Comparison of ENCODE assay signal across 9 cellular contexts in genomic region chr9:105901514-105902109, GRCh38.
DNase-seq lines count a peak whose midpoint lies in the region; ATAC-seq lines count a peak whose summit lies in the region.
"Had no signal": no experiment of that assay in that cellular context is flagged by ENCODE, and none has a peak within 500 bp of the region (broad histone marks: within the 10 kb centered on the region; RNA-seq: fewer than 3 reads in every experiment).

No MANE protein-coding gene starts in this region.

- no peaks in the 10 kb centered on the region for H3K36me3 ChIP-seq in effector memory CD4-positive, alpha-beta T cell (ENCODE audit: control insufficient read depth, insufficient read depth, low read length)

- H3K4me1 ChIP-seq in effector memory CD4-positive, alpha-beta T cell (ENCODE audit: control insufficient read depth, insufficient read depth, low read length, poor library complexity, severe bottlenecking): no peaks in the 10 kb centered on the region

- H3K9me3 Mint-ChIP-seq in natural killer cell treated with Interleukin-12 subunit alpha and Interleukin-12 subunit beta and Interleukin-15 and Interleukin-18, amount 100 ng/mL, for 72 hours: no peaks in the 10 kb centered on the region
- H3K9me3 Mint-ChIP-seq: central memory CD8-positive, alpha-beta T cell had no signal

- H3K27ac Mint-ChIP-seq in natural killer cell treated with Interleukin-12 subunit alpha and Interleukin-12 subunit beta and Interleukin-15 and Interleukin-18, amount 100 ng/mL, for 72 hours: no peak overlapping the region

- ATAC-seq in HG02885 (IDR thresholded peaks at IDR 0.05; ENCODE audit: poor library complexity, unreplicated experiment): peak; percentile 83
- peak; percentile 43 to 69 for ATAC-seq in natural killer cell treated with Interleukin-12 subunit alpha and Interleukin-12 subunit beta and Interleukin-15 and Interleukin-18, amount 100 ng/mL, for 72 hours

- peak; percentile 9 for DNase-seq in stimulated activated CD4-positive, alpha-beta T cell treated with anti-CD3 and anti-CD28 coated beads, Interleukin-15, amount 100 ng/mL, for 24 hours
- DNase-seq in stimulated activated CD4-positive, alpha-beta T cell treated with anti-CD3 and anti-CD28 coated beads, Interleukin-2, amount 100 ng/mL, for 48 hours: no peak
- DNase-seq in NCI-H82 treated with DMSO at 0.1 percent for 48 hours (lab: John Stamatoyannopoulos, UW; ENCODE audit: unreplicated experiment) (peak; percentile 31), epidermal melanocyte (ENCODE audit: insufficient read length, low spot score) (peak; percentile 60), T-helper 1 cell (no peak)
- no peak for DNase-seq in natural killer cell treated with Interleukin-12 subunit alpha and Interleukin-12 subunit beta and Interleukin-15 and Interleukin-18, amount 100 ng/mL, for 72 hours (ENCODE audit: low spot score)
- no peak for DNase-seq in effector memory CD4-positive, alpha-beta T cell

- H3K9me3 ChIP-seq in effector memory CD4-positive, alpha-beta T cell (ENCODE audit: control insufficient read depth, low read length): no peaks in the 10 kb centered on the region

- no peaks in the 10 kb centered on the region for H3K4me1 Mint-ChIP-seq in natural killer cell treated with Interleukin-12 subunit alpha and Interleukin-12 subunit beta and Interleukin-15 and Interleukin-18, amount 100 ng/mL, for 72 hours (ENCODE audit: low read depth in 2 of 2)
- H3K4me1 Mint-ChIP-seq: central memory CD8-positive, alpha-beta T cell had no signal

- no peak overlapping the region for H3K4me3 Mint-ChIP-seq in natural killer cell treated with Interleukin-12 subunit alpha and Interleukin-12 subunit beta and Interleukin-15 and Interleukin-18, amount 100 ng/mL, for 72 hours
- H3K4me3 Mint-ChIP-seq: central memory CD8-positive, alpha-beta T cell had no signal

- no peaks in the 10 kb centered on the region for H3K36me3 Mint-ChIP-seq in natural killer cell treated with Interleukin-12 subunit alpha and Interleukin-12 subunit beta and Interleukin-15 and Interleukin-18, amount 100 ng/mL, for 72 hours

- no peak overlapping the region for H3K27ac ChIP-seq in effector memory CD4-positive, alpha-beta T cell (ENCODE audit: insufficient read depth, low read length, poor library complexity, severe bottlenecking)

- peaks cover 4 to 20% of the 10 kb centered on the region in 2 donors for H3K27me3 Mint-ChIP-seq in natural killer cell treated with Interleukin-12 subunit alpha and Interleukin-12 subunit beta and Interleukin-15 and Interleukin-18, amount 100 ng/mL, for 72 hours
- H3K27me3 Mint-ChIP-seq: central memory CD8-positive, alpha-beta T cell had no signal

- no peaks in the 10 kb centered on the region for H3K27me3 ChIP-seq in effector memory CD4-positive, alpha-beta T cell (replicated peaks; ENCODE audit: control insufficient read depth, insufficient read depth, low read length, poor library complexity, severe bottlenecking)

- H3K4me3 ChIP-seq in effector memory CD4-positive, alpha-beta T cell (ENCODE audit: insufficient read depth, low read depth, low read length, poor library complexity, severe bottlenecking): no peak overlapping the region

Comparison
In these comparisons a context has a peak if more than half of its experiments do, and no peak if none do; other contexts are left out.
1. DNase-seq: peak in stimulated activated CD4-positive, alpha-beta T cell treated with anti-CD3 and anti-CD28 coated beads, Interleukin-15, amount 100 ng/mL, for 24 hours (single experiment), NCI-H82 treated with DMSO at 0.1 percent for 48 hours (single experiment) and epidermal melanocyte (single experiment); none in stimulated activated CD4-positive, alpha-beta T cell treated with anti-CD3 and anti-CD28 coated beads, Interleukin-2, amount 100 ng/mL, for 48 hours (0 of 2), natural killer cell treated with Interleukin-12 subunit alpha and Interleukin-12 subunit beta and Interleukin-15 and Interleukin-18, amount 100 ng/mL, for 72 hours (single experiment), effector memory CD4-positive, alpha-beta T cell (0 of 3) and T-helper 1 cell (0 of 5).